Comparison of ENCODE assay signal across 13 cellular contexts in the genomic region with DNA sequence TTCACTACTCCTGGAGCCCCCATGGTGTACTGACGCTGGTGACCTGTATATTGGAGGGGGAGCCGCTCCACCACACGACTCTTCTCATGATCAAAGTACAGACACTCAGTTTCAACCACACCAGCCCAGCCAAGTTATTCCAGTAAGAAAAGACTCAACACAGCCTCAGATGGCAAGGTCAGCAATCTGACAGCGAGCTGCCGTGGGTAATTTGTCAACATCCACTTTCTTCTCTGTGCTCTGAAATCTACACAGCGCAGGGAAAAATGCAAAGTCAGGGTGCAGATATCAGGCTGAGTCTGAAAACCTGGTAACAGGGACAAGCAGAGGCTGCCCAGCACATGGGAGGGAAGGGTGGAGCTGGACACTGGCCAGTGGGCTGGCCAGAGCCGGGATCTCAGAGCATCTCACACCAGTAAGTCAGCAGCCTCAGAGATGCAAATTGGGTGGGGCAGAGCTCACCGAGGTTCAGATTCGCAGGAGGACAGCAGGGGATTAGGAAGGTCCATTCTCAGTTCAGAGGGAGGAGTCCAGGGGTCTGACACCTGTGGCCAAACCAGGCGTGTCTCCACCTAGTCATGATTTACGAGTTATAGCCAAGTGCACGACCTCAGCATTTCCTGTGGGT. TPM values are rescaled to one million over a fixed set of nuclear protein-coding genes. Genes with fewer than 3 reads are reported as not detected.
DNase-seq lines count a peak whose midpoint lies in the region; ATAC-seq and TF ChIP-seq lines count a peak whose summit lies in the region.
"Had no signal": no experiment of that assay in that cellular context is flagged by ENCODE, and none has a peak within 500 bp of the region (broad histone marks: within the 10 kb centered on the region; RNA-seq: fewer than 3 reads in every experiment).

No MANE protein-coding gene starts in this region.

- no peaks in the 10 kb centered on the region for H3K36me3 ChIP-seq in RWPE2 (ENCODE audit: low read depth)
- no peaks in the 10 kb centered on the region for H3K36me3 ChIP-seq in parathyroid adenoma (ENCODE audit: control insufficient read depth, insufficient read depth, low read length)
- H3K36me3 ChIP-seq: suprapubic skin had no signal

- H3K4me1 ChIP-seq in RWPE2 (ENCODE audit: insufficient read depth, poor library complexity, severe bottlenecking), result peaks cover 3% of the 10 kb centered on the region
- peaks cover 5% of the 10 kb centered on the region for H3K4me1 ChIP-seq in parathyroid adenoma

- H3K27ac ChIP-seq in RWPE2 (ENCODE audit: poor library complexity, severe bottlenecking) (no peak overlapping the region), parathyroid adenoma (peak overlapping the region; percentile 7)
- H3K27ac ChIP-seq: suprapubic skin had no signal

- no peaks in the 10 kb centered on the region for H3K79me2 ChIP-seq in parathyroid adenoma

- no peak overlapping the region for H3K9ac ChIP-seq in parathyroid adenoma

- H2AFZ ChIP-seq in parathyroid adenoma, result no peak overlapping the region

- peak overlapping the region; percentile 5 for H3K4me2 ChIP-seq in parathyroid adenoma (ENCODE audit: low read length)

- no peaks in the 10 kb centered on the region for H3K27me3 ChIP-seq in RWPE2 (ENCODE audit: insufficient read depth, poor library complexity, severe bottlenecking)
- no peaks in the 10 kb centered on the region for H3K27me3 ChIP-seq in parathyroid adenoma (ENCODE audit: control insufficient read depth, insufficient read depth, low read length)

- CTCF ChIA-PET in HEK293T (lab: Yijun Ruan, JAX), result no interaction called here

- DNase-seq in HEK293T (ENCODE audit: extremely low spot score) (peak; percentile 30), RWPE2 (ENCODE audit: low spot score) (no peak), fibroblast of the aortic adventitia (ENCODE audit: low read depth) (peak; percentile 32)
- DNase-seq: activated CD4-positive, alpha-beta memory T cell treated with anti-CD3 and anti-CD28 coated beads, Interleukin-2, amount 10 ng/mL, durations not matched to agents 7 days and 5 days; DND-41; effector CD4-positive, alpha-beta T cell; NCI-H2081; NK-92 treated with Interleukin-12 subunit alpha and Interleukin-12 subunit beta, amount 100 ng/mL, for 24 hours had no signal

- ATAC-seq in RWPE2 (ENCODE audit: low read depth) (peak; percentile 29; the same call in 1 of the 3 replicates), GM19463 (IDR thresholded peaks at IDR 0.05; ENCODE audit: unreplicated experiment) (no peak), GM19324 (IDR thresholded peaks at IDR 0.05; ENCODE audit: low FRiP score, unreplicated experiment) (no peak), HG03521 (IDR thresholded peaks at IDR 0.05; ENCODE audit: unreplicated experiment) (no peak)

- TF ChIP-seq CTCF in RWPE2 (IDR thresholded peaks at IDR 0.05; ENCODE audit: poor library complexity, severe bottlenecking) (no peak), fibroblast of the aortic adventitia (IDR thresholded peaks at IDR 0.05; ENCODE audit: insufficient read depth, low read length) (no peak), parathyroid adenoma (IDR thresholded peaks at IDR 0.05) (no peak)

- POLR2A ChIA-PET in HEK293T (lab: Yijun Ruan, JAX), result no interaction called here

- H3K4me3 ChIP-seq in RWPE2 (ENCODE audit: severe bottlenecking), result no peak overlapping the region
- H3K4me3 ChIP-seq in fibroblast of the aortic adventitia (ENCODE audit: low read depth, low read length), result no peak overlapping the region
- H3K4me3 ChIP-seq in parathyroid adenoma (ENCODE audit: low read depth, low read length), result no peak overlapping the region
- H3K4me3 ChIP-seq: suprapubic skin had no signal

- no peaks in the 10 kb centered on the region for H3K9me3 ChIP-seq in RWPE2 (ENCODE audit: severe bottlenecking)
- no peaks in the 10 kb centered on the region for H3K9me3 ChIP-seq in parathyroid adenoma (ENCODE audit: control insufficient read depth, low read length)
- H3K9me3 ChIP-seq: suprapubic skin had no signal

TF ChIP-seq in HEK293T, 16 proteins besides CTCF, POLR2A, EP300 and RAD21:
- no peak for TF ChIP-seq SP1 (IDR thresholded peaks at IDR 0.05)
- TF ChIP-seq LEF1 (IDR thresholded peaks at IDR 0.05; ENCODE audit: borderline replicate concordance), result no peak
- TF ChIP-seq, protein P1, sequence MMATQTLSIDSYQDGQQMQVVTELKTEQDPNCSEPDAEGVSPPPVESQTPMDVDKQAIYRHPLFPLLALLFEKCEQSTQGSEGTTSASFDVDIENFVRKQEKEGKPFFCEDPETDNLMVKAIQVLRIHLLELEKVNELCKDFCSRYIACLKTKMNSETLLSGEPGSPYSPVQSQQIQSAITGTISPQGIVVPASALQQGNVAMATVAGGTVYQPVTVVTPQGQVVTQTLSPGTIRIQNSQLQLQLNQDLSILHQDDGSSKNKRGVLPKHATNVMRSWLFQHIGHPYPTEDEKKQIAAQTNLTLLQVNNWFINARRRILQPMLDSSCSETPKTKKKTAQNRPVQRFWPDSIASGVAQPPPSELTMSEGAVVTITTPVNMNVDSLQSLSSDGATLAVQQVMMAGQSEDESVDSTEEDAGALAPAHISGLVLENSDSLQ (IDR thresholded peaks at IDR 0.05), result 0 out of 2 replicates have a peak, but pooled peaks have one; percentile 34
- no peak for TF ChIP-seq HDGF (IDR thresholded peaks at IDR 0.05; ENCODE audit: borderline replicate concordance)
- no peak for TF ChIP-seq CTBP1 (IDR thresholded peaks at IDR 0.05; ENCODE audit: borderline replicate concordance)
- TF ChIP-seq NFRKB (IDR thresholded peaks at IDR 0.05), result no peak
- no peak for TF ChIP-seq SUZ12 (IDR thresholded peaks at IDR 0.05)
TF ChIP-seq in HEK293T: peak in this region for 1.

RNA-seq across cellular contexts. Expression of a gene that starts 44.5 kb away (rescaled TPM):
- 32.5 and 89.7 TPM in 2 replicates for total RNA-seq in fibroblast of the aortic adventitia (ENCODE audit: low replicate concordance)
